Comparison of ENCODE assay signal across 10 cellular contexts in genomic region chr16:67541391-67542263, GRCh38. TPM values are rescaled to one million over a fixed set of nuclear protein-coding genes. Genes with fewer than 3 reads are reported as not detected.
DNase-seq lines count a peak whose midpoint lies in the region; ATAC-seq lines count a peak whose summit lies in the region.
"Had no signal": no experiment of that assay in that cellular context is flagged by ENCODE, and none has a peak within 500 bp of the region (broad histone marks: within the 10 kb centered on the region; RNA-seq: fewer than 3 reads in every experiment).

No MANE protein-coding gene starts in this region.

- no peak overlapping the region for H3K4me3 Mint-ChIP-seq in central memory CD8-positive, alpha-beta T cell
- no peak overlapping the region for H3K4me3 Mint-ChIP-seq in naive thymus-derived CD8-positive, alpha-beta T cell

- H3K4me1 Mint-ChIP-seq in central memory CD8-positive, alpha-beta T cell: peaks cover 44% of the 10 kb centered on the region
- H3K4me1 Mint-ChIP-seq in naive thymus-derived CD8-positive, alpha-beta T cell: peaks cover 27 to 56% (median 45%) of the 10 kb centered on the region in 4 donors

- POLR2A ChIA-PET in naive thymus-derived CD8-positive, alpha-beta T cell (lab: Charles Lee): interaction anchor here (0.6 to 14.2 kb wide), 6 partner anchors 9 to 121 kb away, joined by 3 to 485 read pairs (median 6); partner anchors contain the start of genes CARMIL2 and CTCF

- in situ Hi-C loops in Caki2 (cut with HindIII; ENCODE audit: low pct_unique_long_range_greater_than_20kb, low sequenced_read_pairs): no loop called here

- no peaks in the 10 kb centered on the region for H3K9me3 Mint-ChIP-seq in central memory CD8-positive, alpha-beta T cell
- no peaks in the 10 kb centered on the region for H3K9me3 Mint-ChIP-seq in naive thymus-derived CD8-positive, alpha-beta T cell

- peak; percentile 52 for DNase-seq in Caki2 (ENCODE audit: low read depth)
- DNase-seq in NAMALWA (ENCODE audit: low spot score): peak; percentile 58
- DNase-seq in central memory CD8-positive, alpha-beta T cell (ENCODE audit: low spot score in 2 of 2): no peak
- DNase-seq in naive thymus-derived CD8-positive, alpha-beta T cell: no peak
- no peak for DNase-seq in NCI-H446 treated with DMSO at 0.1 percent for 48 hours (lab: John Stamatoyannopoulos, UW)
- no peak for DNase-seq in GM19238 (ENCODE audit: insufficient read length, low spot score)
- no peak for DNase-seq in NCI-H2107 (lab: John Stamatoyannopoulos, UW)

- peaks cover 21% of the 10 kb centered on the region for H3K36me3 Mint-ChIP-seq in central memory CD8-positive, alpha-beta T cell (ENCODE audit: insufficient read depth)
- H3K36me3 Mint-ChIP-seq in naive thymus-derived CD8-positive, alpha-beta T cell: peaks cover 0 to 11% (median 0%) of the 10 kb centered on the region in 3 donors

- peak overlapping the region; percentile 26 for H3K27ac Mint-ChIP-seq in central memory CD8-positive, alpha-beta T cell (ENCODE audit: low read depth)
- peak overlapping the region in 7 of 10 donors; percentile 32 to 92 (median 78) for H3K27ac Mint-ChIP-seq in naive thymus-derived CD8-positive, alpha-beta T cell

- no peaks in the 10 kb centered on the region for H3K27me3 Mint-ChIP-seq in central memory CD8-positive, alpha-beta T cell
- no peaks in the 10 kb centered on the region for H3K27me3 Mint-ChIP-seq in naive thymus-derived CD8-positive, alpha-beta T cell

- ATAC-seq in central memory CD8-positive, alpha-beta T cell (replicated peaks; ENCODE audit: extremely low read depth, poor library complexity, severe bottlenecking): no peak
- no peak for ATAC-seq in naive thymus-derived CD8-positive, alpha-beta T cell
- no peak for ATAC-seq in esophagus mucosa

RNA-seq across cellular contexts. Expression of gene RIPOR1, which starts 13.0 kb away (rescaled TPM):
- total RNA-seq in Caki2 (2014; rRNA removed; shearing (Covaris generic); ENCODE audit: low replicate concordance): 3.4 and 11.0 TPM in 2 replicates
- 10 to 100 TPM; 50.1 to 57.2 TPM for total RNA-seq in naive thymus-derived CD8-positive, alpha-beta T cell
- polyA plus RNA-seq in naive thymus-derived CD8-positive, alpha-beta T cell: 1 to 10 TPM; 1.5 to 3.0 (median 2.3) TPM
- 14.3 TPM for total RNA-seq in esophagus mucosa

RNA-seq across cellular contexts. Expression of gene CTCF, which starts 20.7 kb away (rescaled TPM):
- 32.1 and 34.5 TPM in 2 replicates for total RNA-seq in Caki2 (2014; rRNA removed; shearing (Covaris generic); ENCODE audit: low replicate concordance)
- 10 to 100 TPM; 67.5 to 67.6 TPM for total RNA-seq in naive thymus-derived CD8-positive, alpha-beta T cell
- polyA plus RNA-seq in naive thymus-derived CD8-positive, alpha-beta T cell: 10 to 100 TPM; 37.1 to 61.1 (median 51.9) TPM
- 28.3 TPM for total RNA-seq in esophagus mucosa

RNA-seq across cellular contexts. Expression of gene AGRP, which starts 58.3 kb away (rescaled TPM):
- total RNA-seq in Caki2 (2014; rRNA removed; shearing (Covaris generic); ENCODE audit: low replicate concordance): not detected in 2 replicates
- total RNA-seq in naive thymus-derived CD8-positive, alpha-beta T cell: not detected
- not detected for polyA plus RNA-seq in naive thymus-derived CD8-positive, alpha-beta T cell
- not detected for total RNA-seq in esophagus mucosa
- total RNA-seq: breast epithelium, omental fat pad had no signal

Comparison
In these comparisons a context has a peak if more than half of its experiments do, and no peak if none do; other contexts are left out.
1. DNase-seq: peak in Caki2 (single experiment) and NAMALWA (single experiment); none in central memory CD8-positive, alpha-beta T cell (0 of 2), naive thymus-derived CD8-positive, alpha-beta T cell (0 of 10), NCI-H446 treated with DMSO at 0.1 percent for 48 hours (single experiment), GM19238 (single experiment) and NCI-H2107 (single experiment).